In genomic region chr9:112485574-112485973, GRCh38 we compare ENCODE assay signal across 10 cellular contexts. TPM values are rescaled to one million over a fixed set of nuclear protein-coding genes. Genes with fewer than 3 reads are reported as not detected.
DNase-seq lines count a peak whose midpoint lies in the region; ATAC-seq, FAIRE-seq and TF ChIP-seq lines count a peak whose summit lies in the region.
"Had no signal": no experiment of that assay in that cellular context is flagged by ENCODE, and none has a peak within 500 bp of the region (broad histone marks: within the 10 kb centered on the region; RNA-seq: fewer than 3 reads in every experiment).

No MANE protein-coding gene starts in this region.

- H3F3A ChIP-seq in GM23248 (ENCODE audit: insufficient read depth): peaks cover 28% of the 10 kb centered on the region

- intact Hi-C loops in activated CD8-positive, alpha-beta T cell treated with anti-CD3 and anti-CD28 coated beads for 36 hours (cut with micrococcal nuclease): no loop called here
- intact Hi-C loops in kidney (cut with DNase I) (no loop called here), transverse colon (cut with DNase I; ENCODE audit: low total_unique reads) (loop anchor here (10.0 kb wide), 1 partner anchor 229 kb away; the partner anchor contains the start of gene INIP)

- no peaks in the 10 kb centered on the region for H3K27me3 ChIP-seq in GM23248 (replicated peaks; ENCODE audit: insufficient read depth)
- H3K27me3 ChIP-seq in transverse colon: no peaks in the 10 kb centered on the region

- no peaks in the 10 kb centered on the region for H3K27me3 Mint-ChIP-seq in activated CD8-positive, alpha-beta T cell treated with anti-CD3 and anti-CD28 coated beads for 36 hours

- H3K4me1 ChIP-seq in A549 (peaks cover 18% of the 10 kb centered on the region), GM23248 (ENCODE audit: insufficient read depth) (peaks cover 32% of the 10 kb centered on the region), kidney (ENCODE audit: control insufficient read depth in 1 of 2, insufficient read depth in 1 of 2, low read depth in 1 of 2, low read length in 2 of 2) (peaks cover 3 to 6% of the 10 kb centered on the region in 2 donors), transverse colon (peaks cover 0 to 9% (median 3%) of the 10 kb centered on the region in 4 donors)

- H3K9me2 ChIP-seq in GM23248 (ENCODE audit: insufficient read depth): no peaks in the 10 kb centered on the region

- no peak for ATAC-seq in A549
- ATAC-seq in activated CD8-positive, alpha-beta T cell treated with anti-CD3 and anti-CD28 coated beads for 36 hours: no peak

- H3K36me3 Mint-ChIP-seq in activated CD8-positive, alpha-beta T cell treated with anti-CD3 and anti-CD28 coated beads for 36 hours (ENCODE audit: low read depth): peaks cover 14% of the 10 kb centered on the region

- TF ChIP-seq POLR2A in A549 (IDR thresholded peaks at IDR 0.05; ENCODE audit: low read length) (no peak), transverse colon (IDR thresholded peaks at IDR 0.05) (no peak)

- TF ChIP-seq CTCF in A549 (IDR thresholded peaks at IDR 0.05) (no peak), kidney (IDR thresholded peaks at IDR 0.05; ENCODE audit: borderline replicate concordance, extremely low read depth, insufficient read depth) (no peak), transverse colon (IDR thresholded peaks at IDR 0.05) (no peak)
- TF ChIP-seq CTCF in activated CD8-positive, alpha-beta T cell treated with anti-CD3 and anti-CD28 coated beads for 36 hours (IDR thresholded peaks at IDR 0.05): no peak

- H2AFZ ChIP-seq in GM23248: peak overlapping the region; percentile 92; the same call in 1 of the 2 replicates

- no peaks in the 10 kb centered on the region for H3K9me3 Mint-ChIP-seq in activated CD8-positive, alpha-beta T cell treated with anti-CD3 and anti-CD28 coated beads for 36 hours

- no peak overlapping the region for H3K27ac Mint-ChIP-seq in activated CD8-positive, alpha-beta T cell treated with anti-CD3 and anti-CD28 coated beads for 36 hours

- no peaks in the 10 kb centered on the region; the same call in 1 of the 2 replicates for H3K36me3 ChIP-seq in GM23248 (ENCODE audit: low read depth)
- no peaks in the 10 kb centered on the region for H3K36me3 ChIP-seq in kidney (ENCODE audit: control insufficient read depth in 1 of 2, insufficient read depth in 2 of 2, low read length in 2 of 2)
- no peaks in the 10 kb centered on the region for H3K36me3 ChIP-seq in transverse colon

- CTCF ChIA-PET in A549 (lab: Yijun Ruan, JAX): interaction anchor here (1.5 to 1.8 kb wide), 2 partner anchors 9 to 11 kb away, joined by 5 read pairs; no protein-coding TSS in a partner anchor
- CTCF ChIA-PET in activated CD8-positive, alpha-beta T cell treated with anti-CD3 and anti-CD28 coated beads for 36 hours (lab: Charles Lee): interaction anchor here (0.8 to 1.8 kb wide), 3 partner anchors 9 to 387 kb away, joined by 3 to 5 read pairs (median 4); no protein-coding TSS in a partner anchor

- FAIRE-seq in A549 (lab: Jason Lieb, UNC) (no peak), kidney (lab: Jason Lieb, UNC) (no peak)
- FAIRE-seq: D721Med had no signal

- TF ChIP-seq EP300 in A549 (IDR thresholded peaks at IDR 0.05): no peak
- TF ChIP-seq EP300 in transverse colon (IDR thresholded peaks at IDR 0.05; ENCODE audit: low read depth): no peak

- no peak for TF ChIP-seq RAD21 in A549 (conservative IDR thresholded peaks at IDR 0.05 in 1 of 2, IDR thresholded peaks at IDR 0.05 in 1 of 2)

- no peak for DNase-seq in A549 (ENCODE audit: low read depth in 1 of 2, low spot score in 1 of 2)
- no peak for DNase-seq in GM23248
- DNase-seq in activated CD8-positive, alpha-beta T cell treated with anti-CD3 and anti-CD28 coated beads for 36 hours: no peak
- no peak for DNase-seq in kidney
- no peak for DNase-seq in NCI-H1417 treated with DMSO at 0.1 percent for 48 hours (lab: John Stamatoyannopoulos, UW)
- DNase-seq in transverse colon: no peak
- no peak for DNase-seq in SHP77 treated with DMSO at 0.1 percent for 48 hours (lab: John Stamatoyannopoulos, UW)
- DNase-seq in islet precursor cell: no peak
- DNase-seq: NCI-H2081 had no signal

- H3K9ac ChIP-seq in GM23248 (no peak overlapping the region), kidney (ENCODE audit: low read length in 2 of 2) (no peak overlapping the region)

- H3K4me1 Mint-ChIP-seq in activated CD8-positive, alpha-beta T cell treated with anti-CD3 and anti-CD28 coated beads for 36 hours (ENCODE audit: low read depth): peaks cover 33% of the 10 kb centered on the region

- peak overlapping the region; percentile 85 for H3K4me3 Mint-ChIP-seq in activated CD8-positive, alpha-beta T cell treated with anti-CD3 and anti-CD28 coated beads for 36 hours

- no peaks in the 10 kb centered on the region for H4K20me1 ChIP-seq in GM23248 (ENCODE audit: insufficient read depth)

- POLR2A ChIA-PET in A549 (lab: Yijun Ruan, JAX): interaction anchor here (0.5 to 2.0 kb wide), 8 partner anchors 9 to 116 kb away, joined by 3 to 14 read pairs (median 6); partner anchors contain the start of gene HSDL2
- POLR2A ChIA-PET in activated CD8-positive, alpha-beta T cell treated with anti-CD3 and anti-CD28 coated beads for 36 hours (lab: Charles Lee): interaction anchor here (0.5 to 2.3 kb wide), 7 partner anchors 9 to 266 kb away, joined by 3 to 11 read pairs (median 7); partner anchors contain the start of gene HSDL2

- H3K4me2 ChIP-seq in A549 (peak overlapping the region; percentile 74), GM23248 (ENCODE audit: unreplicated experiment) (peak overlapping the region; percentile 70)

- in situ Hi-C loops in GM23248 (cut with MboI): no loop called here
- in situ Hi-C loops in transverse colon (cut with MboI; ENCODE audit: low pct_ligation_motif_present in 1 of 4, low pct_unique_long_range_greater_than_20kb in 1 of 4, low sequenced_read_pairs in 3 of 4): no loop called here

- peaks cover 33% of the 10 kb centered on the region for H3K79me2 ChIP-seq in GM23248 (ENCODE audit: insufficient read depth)

- 88% methylated on average over 3 of the region's 3 CpGs for WGBS in A549 (ENCODE audit: missing lambda C conversion rate)
- WGBS in GM23248 (ENCODE audit: low coverage in 1 of 2, low lambda C conversion rate in 2 of 2, missing lambda C conversion rate in 2 of 2), 2 experiments: 75 to 81% methylated on average over 3 of the region's 3 CpGs
- 81 to 84% methylated on average over 3 of the region's 3 CpGs for WGBS in transverse colon (ENCODE audit: low coverage in 1 of 2), 2 donors

- H3K4me3 ChIP-seq in A549 (peak overlapping the region; percentile 97), GM23248 (no peak overlapping the region; the same call in 1 of the 2 replicates), kidney (ENCODE audit: low read length in 2 of 2) (peak overlapping the region; percentile 88 to 91), transverse colon (peak overlapping the region in 1 of 4 donors; percentile 89)

- H3K9me3 ChIP-seq in A549 (no peaks in the 10 kb centered on the region), GM23248 (ENCODE audit: low read depth) (no peaks in the 10 kb centered on the region), kidney (ENCODE audit: control insufficient read depth in 1 of 2, low read length in 2 of 2) (no peaks in the 10 kb centered on the region), transverse colon (no peaks in the 10 kb centered on the region)

- H3K27ac ChIP-seq in A549 (peak overlapping the region; percentile 85 to 89; a peak in 5 of 6 replicates), GM23248 (no peak overlapping the region), kidney (ENCODE audit: low read depth in 2 of 2, low read length in 2 of 2) (no peak overlapping the region), transverse colon (no peak overlapping the region)

TF ChIP-seq in A549, 52 proteins besides CTCF, POLR2A, EP300 and RAD21:
- TF ChIP-seq TFCP2L1 (CRISPR knock-in tag; IDR thresholded peaks at IDR 0.05) (no peak), BHLHE40 (IDR thresholded peaks at IDR 0.05; ENCODE audit: low read depth, low read length) (no peak), ELK1 (IDR thresholded peaks at IDR 0.05; ENCODE audit: low read depth, low read length) (no peak), TP53 (CRISPR knock-in tag; IDR thresholded peaks at IDR 0.05) (no peak), MAX (IDR thresholded peaks at IDR 0.05) (no peak)

RNA-seq across cellular contexts. Expression of gene KIAA1958, which starts 1.1 kb away (rescaled TPM):
- polyA plus RNA-seq in A549 (2011; rRNA removed) (3.7 and 6.7 TPM in 2 replicates), A549 (2017; fragmentation: RNase III; extraction: RNeasy Plus Mini Kit Qiagen cat#74134 plus additional on column Dnase treatment) (2.0 to 2.2 TPM (median 2.1 TPM) in 3 replicates), GM23248 (2016; fragmentation: Nextera tagmentation; extraction: Ambion mirVana) (7.2 and 7.8 TPM in 2 replicates), kidney (ENCODE audit: insufficient read depth, low read depth, low replicate concordance) (2.6 TPM)
- 2.0 and 2.6 TPM in 2 replicates for polyA plus RNA-seq in A549 (2012; cell fraction: cytosol; rRNA removed)
- polyA plus RNA-seq in A549 (2012; cell fraction: nucleus; rRNA removed): 2.2 TPM in 2 replicates
- 50.1 and 57.8 TPM in 2 replicates for polyA minus RNA-seq in A549 (2011; rRNA and poly(A)+ RNA removed)
- 4.7 and 7.7 TPM in 2 replicates for total RNA-seq in GM23248 (2014; rRNA removed; shearing (Covaris generic))
- 10 to 100 TPM; 14.9 to 15.3 TPM for total RNA-seq in activated CD8-positive, alpha-beta T cell treated with anti-CD3 and anti-CD28 coated beads for 36 hours
- total RNA-seq in kidney (15.3 TPM), transverse colon (10 to 100 TPM in 2 of 4 donors, 1 to 10 TPM in 2; 5.0 to 12.4 (median 9.4) TPM)

Comparison
In these comparisons a context has a peak if more than half of its experiments do, and no peak if none do; other contexts are left out.
1. H3K27ac ChIP-seq: peak in A549 (2 of 2); none in GM23248 (single experiment), kidney (0 of 2) and transverse colon (0 of 4).